In genomic region chr2:171042253-171042969, GRCh38 we compare ENCODE assay signal across 1 cellular context.
TF ChIP-seq lines count a peak whose summit lies in the region.

No MANE protein-coding gene starts in this region.

TF ChIP-seq in HepG2, 621 proteins besides CTCF, POLR2A, EP300 and RAD21 (continued from another document):
- no peak for TF ChIP-seq CHCHD3 (CRISPR knock-in tag; IDR thresholded peaks at IDR 0.05)
